Comparison of ENCODE assay signal across 8 cellular contexts in the genomic region with DNA sequence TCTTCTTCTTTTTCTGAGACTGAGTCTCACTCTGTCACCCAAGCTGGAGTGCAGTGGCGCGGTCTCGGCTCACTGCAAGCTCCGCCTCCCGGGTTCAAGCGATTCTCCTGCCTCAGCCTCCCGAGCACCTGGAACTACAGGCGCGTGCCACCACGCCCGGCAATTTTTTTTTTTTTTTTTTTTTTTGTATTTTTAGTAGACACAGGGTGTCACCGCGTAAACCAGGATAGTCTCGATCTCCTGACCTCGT. TPM values are rescaled to one million over a fixed set of nuclear protein-coding genes. Genes with fewer than 3 reads are reported as not detected.
A peak's percentile ranks its signal among the peaks of the same experiment; 100 is the strongest.
DNase-seq lines count a peak whose midpoint lies in the region; ATAC-seq and TF ChIP-seq lines count a peak whose summit lies in the region.
"Not testable (repeated sequence)": the region's sequence is repeated elsewhere in the genome, so short reads cannot be mapped to it uniquely, and the experiment has no call there.

Gene ZNF165, plus strand, starts transcription at position 188 of the 250 bp plus-strand sequence. CDS start 4,913 bp downstream, outside the sequence.

- TF ChIP-seq POLR2A in body of pancreas (IDR thresholded peaks at IDR 0.05): peak in 1 of 3 donors; percentile 62

- H3K27me3 Mint-ChIP-seq in T-helper 1 cell treated with Interleukin-12 subunit alpha and Interleukin-12 subunit beta and Interleukin-4 antibody, amounts not matched to agents 30 μg/mL and 1 μg/mL, for 36 hours (ENCODE audit: low read depth): not testable (repeated sequence)

- peak within 1 kb of the TSS; percentile 84 for H3K4me3 Mint-ChIP-seq in T-helper 1 cell treated with Interleukin-12 subunit alpha and Interleukin-12 subunit beta and Interleukin-4 antibody, amounts not matched to agents 30 μg/mL and 1 μg/mL, for 36 hours
- H3K4me3 Mint-ChIP-seq in stimulated activated effector memory CD8-positive, alpha-beta T cell treated with anti-CD3 and anti-CD28 coated beads, Interleukin-12 subunit alpha, Interleukin-12 subunit beta, amount 100 ng/mL, for 72 hours: peak within 1 kb of the TSS; percentile 84

- intact Hi-C loops in body of pancreas (cut with DNase I); mucosa of descending colon (cut with DNase I, micrococcal nuclease): not testable (repeated sequence)

- H3K36me3 ChIP-seq in body of pancreas (replicated peaks in 1 of 2; ENCODE audit: insufficient read depth in 1 of 2, low read depth in 2 of 2); mucosa of descending colon (ENCODE audit: low read depth): not testable (repeated sequence)

- TF ChIP-seq CTCF in C4-2B (conservative IDR thresholded peaks at IDR 0.05); foreskin keratinocyte (conservative IDR thresholded peaks at IDR 0.05); mucosa of descending colon (IDR thresholded peaks at IDR 0.05): not testable (repeated sequence)
- TF ChIP-seq CTCF in body of pancreas (IDR thresholded peaks at IDR 0.05): peak in 1 of 7 experiments; percentile 6

- H3K27ac Mint-ChIP-seq in T-helper 1 cell treated with Interleukin-12 subunit alpha and Interleukin-12 subunit beta and Interleukin-4 antibody, amounts not matched to agents 30 μg/mL and 1 μg/mL, for 36 hours: peak within 1 kb of the TSS; percentile 83
- H3K27ac Mint-ChIP-seq in stimulated activated effector memory CD8-positive, alpha-beta T cell treated with anti-CD3 and anti-CD28 coated beads, Interleukin-12 subunit alpha, Interleukin-12 subunit beta, amount 100 ng/mL, for 72 hours: peak within 1 kb of the TSS; percentile 86

- not testable (repeated sequence) for H3K4me1 Mint-ChIP-seq in T-helper 1 cell treated with Interleukin-12 subunit alpha and Interleukin-12 subunit beta and Interleukin-4 antibody, amounts not matched to agents 30 μg/mL and 1 μg/mL, for 36 hours (ENCODE audit: low read depth)
- H3K4me1 Mint-ChIP-seq in stimulated activated effector memory CD8-positive, alpha-beta T cell treated with anti-CD3 and anti-CD28 coated beads, Interleukin-12 subunit alpha, Interleukin-12 subunit beta, amount 100 ng/mL, for 72 hours: peaks cover 21% of the 10 kb centered on the region

- WGBS in body of pancreas, 2 donors: 0% methylated on average over 15 of the region's 15 CpGs

- ATAC-seq in GM21423 (IDR thresholded peaks at IDR 0.05; ENCODE audit: unreplicated experiment) (peak; percentile 19), HG03442 (IDR thresholded peaks at IDR 0.05; ENCODE audit: unreplicated experiment) (peak; percentile 13), body of pancreas (peak; percentile 39), foreskin keratinocyte (peak; percentile 60), mucosa of descending colon (peak; percentile 58)
- peak; percentile 45 for ATAC-seq in stimulated activated effector memory CD8-positive, alpha-beta T cell treated with anti-CD3 and anti-CD28 coated beads, Interleukin-12 subunit alpha, Interleukin-12 subunit beta, amount 100 ng/mL, for 72 hours

- H3K4me3 ChIP-seq in body of pancreas: peak within 1 kb of the TSS; percentile 54 to 58
- peak within 1 kb of the TSS; percentile 55 for H3K4me3 ChIP-seq in mucosa of descending colon

- H3K27ac ChIP-seq in C4-2B (peak within 1 kb of the TSS; percentile 77), body of pancreas (peak within 1 kb of the TSS; percentile 84 to 91 (median 88)), foreskin keratinocyte (peak within 1 kb of the TSS; percentile 89)

- DNase-seq in body of pancreas; foreskin keratinocyte; mucosa of descending colon; stimulated activated effector memory CD8-positive, alpha-beta T cell treated with anti-CD3 and anti-CD28 coated beads, Interleukin-12 subunit alpha, Interleukin-12 subunit beta, amount 100 ng/mL, for 72 hours (ENCODE audit: low spot score in 2 of 2): not testable (repeated sequence)

- not testable (repeated sequence) for H3K9me3 Mint-ChIP-seq in T-helper 1 cell treated with Interleukin-12 subunit alpha and Interleukin-12 subunit beta and Interleukin-4 antibody, amounts not matched to agents 30 μg/mL and 1 μg/mL, for 36 hours; stimulated activated effector memory CD8-positive, alpha-beta T cell treated with anti-CD3 and anti-CD28 coated beads, Interleukin-12 subunit alpha, Interleukin-12 subunit beta, amount 100 ng/mL, for 72 hours

- H3K4me1 ChIP-seq in body of pancreas: peaks cover 29% of the 10 kb centered on the region
- H3K4me1 ChIP-seq in foreskin keratinocyte; mucosa of descending colon (ENCODE audit: low read depth): not testable (repeated sequence)

- not testable (repeated sequence) for H3K36me3 Mint-ChIP-seq in T-helper 1 cell treated with Interleukin-12 subunit alpha and Interleukin-12 subunit beta and Interleukin-4 antibody, amounts not matched to agents 30 μg/mL and 1 μg/mL, for 36 hours (ENCODE audit: low read depth)
- H3K36me3 Mint-ChIP-seq in stimulated activated effector memory CD8-positive, alpha-beta T cell treated with anti-CD3 and anti-CD28 coated beads, Interleukin-12 subunit alpha, Interleukin-12 subunit beta, amount 100 ng/mL, for 72 hours: peaks cover 16% of the 10 kb centered on the region

- not testable (repeated sequence) for H3K9me3 ChIP-seq in body of pancreas, mucosa of descending colon

- H3K27me3 ChIP-seq in body of pancreas, foreskin keratinocyte: not testable (repeated sequence)

RNA-seq across cellular contexts. Expression of gene ZNF165, which starts in this region (rescaled TPM):
- total RNA-seq in body of pancreas (1 to 10 TPM; 2.9 to 4.3 TPM), foreskin keratinocyte (5.3 and 6.8 TPM in 2 replicates), mucosa of descending colon (1 to 10 TPM; 3.9 to 7.1 (median 4.0) TPM)
- 3.6 and 5.7 TPM in 2 replicates for polyA plus RNA-seq in foreskin keratinocyte
